In genomic region chr2:217933326-217933993, GRCh38 we compare ENCODE assay signal across 9 cellular contexts.
A peak's percentile ranks its signal among the peaks of the same experiment; 100 is the strongest.
DNase-seq lines count a peak whose midpoint lies in the region; ATAC-seq and TF ChIP-seq lines count a peak whose summit lies in the region.
"Had no signal": no experiment of that assay in that cellular context is flagged by ENCODE, and none has a peak within 500 bp of the region (broad histone marks: within the 10 kb centered on the region; RNA-seq: fewer than 3 reads in every experiment).

No MANE protein-coding gene starts in this region.

- H3K9me3 ChIP-seq in RWPE2 (ENCODE audit: severe bottlenecking) (no peaks in the 10 kb centered on the region), right atrium auricular region (no peaks in the 10 kb centered on the region), spleen (no peaks in the 10 kb centered on the region)

- ATAC-seq in RWPE2 (ENCODE audit: low read depth): no peak
- no peak for ATAC-seq in HG02840 (IDR thresholded peaks at IDR 0.05; ENCODE audit: low FRiP score, unreplicated experiment)

- no peaks in the 10 kb centered on the region for H3K27me3 Mint-ChIP-seq in activated T-helper 1 cell treated with anti-CD3 and anti-CD28 coated beads, Interleukin-12 subunit alpha, Interleukin-12 subunit beta, Interleukin-2, Interleukin-4 antibody, amounts not matched to agents 30 ng/mL and 10 ng/mL and 1 ng/mL, durations not matched to agents 14 hours and 24 hours and 36 hours (ENCODE audit: insufficient read depth)

- peaks cover 16% of the 10 kb centered on the region for H3K4me1 Mint-ChIP-seq in activated T-helper 1 cell treated with anti-CD3 and anti-CD28 coated beads, Interleukin-12 subunit alpha, Interleukin-12 subunit beta, Interleukin-2, Interleukin-4 antibody, amounts not matched to agents 30 ng/mL and 10 ng/mL and 1 ng/mL, durations not matched to agents 14 hours and 24 hours and 36 hours (ENCODE audit: low read depth)

- no peaks in the 10 kb centered on the region for H3K27me3 ChIP-seq in RWPE2 (ENCODE audit: insufficient read depth, poor library complexity, severe bottlenecking)
- no peaks in the 10 kb centered on the region for H3K27me3 ChIP-seq in right atrium auricular region
- no peaks in the 10 kb centered on the region for H3K27me3 ChIP-seq in spleen (replicated peaks in 1 of 7)

- intact Hi-C loops in spleen (cut with DNase I; ENCODE audit: low total_unique reads): no loop called here
- intact Hi-C loops in activated T-helper 1 cell treated with anti-CD3 and anti-CD28 coated beads, Interleukin-12 subunit alpha, Interleukin-12 subunit beta, Interleukin-2, Interleukin-4 antibody, amounts not matched to agents 30 ng/mL and 10 ng/mL and 1 ng/mL, durations not matched to agents 14 hours and 24 hours and 36 hours (cut with micrococcal nuclease): no loop called here

- H3K4me1 ChIP-seq in RWPE2 (ENCODE audit: insufficient read depth, poor library complexity, severe bottlenecking): peaks cover 35% of the 10 kb centered on the region
- peaks cover 5 to 100% of the 10 kb centered on the region in 2 donors for H3K4me1 ChIP-seq in right atrium auricular region
- H3K4me1 ChIP-seq in spleen: peaks cover 54 to 100% (median 87%) of the 10 kb centered on the region in 6 donors

- H3K4me3 Mint-ChIP-seq in activated T-helper 1 cell treated with anti-CD3 and anti-CD28 coated beads, Interleukin-12 subunit alpha, Interleukin-12 subunit beta, Interleukin-2, Interleukin-4 antibody, amounts not matched to agents 30 ng/mL and 10 ng/mL and 1 ng/mL, durations not matched to agents 14 hours and 24 hours and 36 hours: no peak overlapping the region
- H3K4me3 Mint-ChIP-seq: activated T-cell treated with anti-CD3 and anti-CD28 coated beads, Interleukin-2, amount 50 U/mL, for 4 hours had no signal

- TF ChIP-seq POLR2A in spleen (IDR thresholded peaks at IDR 0.05): no peak

- no peaks in the 10 kb centered on the region for H3K36me3 Mint-ChIP-seq in activated T-helper 1 cell treated with anti-CD3 and anti-CD28 coated beads, Interleukin-12 subunit alpha, Interleukin-12 subunit beta, Interleukin-2, Interleukin-4 antibody, amounts not matched to agents 30 ng/mL and 10 ng/mL and 1 ng/mL, durations not matched to agents 14 hours and 24 hours and 36 hours (ENCODE audit: low read depth)

- TF ChIP-seq CTCF in RWPE2 (IDR thresholded peaks at IDR 0.05; ENCODE audit: poor library complexity, severe bottlenecking) (no peak), right atrium auricular region (IDR thresholded peaks at IDR 0.05) (no peak), spleen (IDR thresholded peaks at IDR 0.05 in 8 of 11, conservative IDR thresholded peaks at IDR 0.05 in 3 of 11) (no peak)

- DNase-seq in HT-29 (ENCODE audit: low spot score) (peak; percentile 16), RWPE2 (ENCODE audit: low spot score) (no peak), right atrium auricular region (ENCODE audit: low spot score) (no peak), spleen (no peak), NCI-H2227 (lab: John Stamatoyannopoulos, UW; ENCODE audit: unreplicated experiment) (no peak), RPMI8226 (no peak)
- no peak for DNase-seq in activated T-helper 1 cell treated with anti-CD3 and anti-CD28 coated beads, Interleukin-12 subunit alpha, Interleukin-12 subunit beta, Interleukin-2, Interleukin-4 antibody, amounts not matched to agents 30 ng/mL and 10 ng/mL and 1 ng/mL, durations not matched to agents 14 hours and 24 hours and 36 hours (ENCODE audit: low spot score)
- DNase-seq: activated T-cell treated with anti-CD3 and anti-CD28 coated beads, Interleukin-2, amount 50 U/mL, for 4 hours had no signal

- H3K27ac ChIP-seq in RWPE2 (ENCODE audit: poor library complexity, severe bottlenecking): peak overlapping the region; percentile 96
- H3K27ac ChIP-seq in right atrium auricular region: peak overlapping the region; percentile 96 to 99
- peak overlapping the region in 7 of 8 donors; percentile 53 to 86 (median 80) for H3K27ac ChIP-seq in spleen

- H3K36me3 ChIP-seq in RWPE2 (ENCODE audit: low read depth): no peaks in the 10 kb centered on the region
- peaks cover 17% of the 10 kb centered on the region for H3K36me3 ChIP-seq in right atrium auricular region
- H3K36me3 ChIP-seq in spleen: peaks cover 0 to 10% (median 0%) of the 10 kb centered on the region in 6 donors

- H3K27ac Mint-ChIP-seq in activated T-helper 1 cell treated with anti-CD3 and anti-CD28 coated beads, Interleukin-12 subunit alpha, Interleukin-12 subunit beta, Interleukin-2, Interleukin-4 antibody, amounts not matched to agents 30 ng/mL and 10 ng/mL and 1 ng/mL, durations not matched to agents 14 hours and 24 hours and 36 hours: no peak overlapping the region

- H3K4me3 ChIP-seq in RWPE2 (ENCODE audit: severe bottlenecking): no peak overlapping the region
- H3K4me3 ChIP-seq in right atrium auricular region: peak overlapping the region; percentile 12 to 22
- peak overlapping the region in 5 of 8 donors; percentile 16 to 83 (median 68) for H3K4me3 ChIP-seq in spleen

- WGBS in spleen, 5 donors: 58 to 74% (median 69%) methylated on average over 7 of the region's 7 CpGs

- no peaks in the 10 kb centered on the region for H3K9me3 Mint-ChIP-seq in activated T-helper 1 cell treated with anti-CD3 and anti-CD28 coated beads, Interleukin-12 subunit alpha, Interleukin-12 subunit beta, Interleukin-2, Interleukin-4 antibody, amounts not matched to agents 30 ng/mL and 10 ng/mL and 1 ng/mL, durations not matched to agents 14 hours and 24 hours and 36 hours
- H3K9me3 Mint-ChIP-seq: activated T-cell treated with anti-CD3 and anti-CD28 coated beads, Interleukin-2, amount 50 U/mL, for 4 hours had no signal
